ENCODE assay signal across 25 cellular contexts in the genomic region with DNA sequence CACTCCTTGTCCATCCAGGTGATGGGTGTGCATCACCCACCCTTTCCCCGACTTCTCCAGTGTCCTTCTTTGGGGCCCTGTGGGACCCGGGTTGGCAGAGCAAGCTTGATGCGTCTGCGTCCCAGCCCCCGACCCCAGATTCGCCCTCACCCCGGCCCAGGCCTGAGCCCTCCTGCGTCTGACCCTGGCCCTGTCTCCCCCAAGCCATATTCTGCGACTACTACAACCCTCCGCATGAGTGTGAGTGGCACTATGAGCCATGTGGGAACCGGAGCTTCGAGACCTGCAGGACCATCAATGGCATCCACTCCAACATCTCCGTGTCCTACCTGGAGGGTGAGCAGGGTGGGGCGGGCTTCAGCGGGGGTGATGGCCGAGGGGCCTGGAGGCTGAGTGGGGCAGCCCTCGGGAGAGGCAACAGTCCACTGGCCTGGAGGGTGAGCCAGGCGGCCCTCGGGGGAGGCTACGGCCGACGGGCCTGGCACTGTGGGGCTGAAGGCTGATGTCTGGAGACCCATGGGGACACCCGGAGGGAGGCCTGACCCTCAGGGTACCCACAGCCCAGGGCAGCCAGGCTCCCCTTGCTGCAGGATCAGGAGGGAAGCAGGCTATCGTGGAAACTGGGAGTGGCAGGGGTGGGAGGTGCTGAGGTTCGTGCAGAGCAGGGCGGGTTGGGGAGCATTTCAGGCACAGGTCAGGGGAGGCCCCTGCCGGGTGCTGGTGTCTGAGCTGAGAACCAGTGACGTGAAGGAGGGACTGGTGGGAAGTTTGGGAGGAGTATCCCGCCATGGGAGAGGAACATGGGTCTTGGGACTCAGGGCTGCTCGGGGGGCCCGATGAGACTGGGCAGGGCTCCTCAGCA. TPM values are rescaled to one million over a fixed set of nuclear protein-coding genes. Genes with fewer than 3 reads are reported as not detected.
DNase-seq lines count a peak whose midpoint lies in the region; ATAC-seq, FAIRE-seq and TF ChIP-seq lines count a peak whose summit lies in the region.
"Had no signal": no experiment of that assay in that cellular context is flagged by ENCODE, and none has a peak within 500 bp of the region (broad histone marks: within the 10 kb centered on the region; RNA-seq: fewer than 3 reads in every experiment).

No MANE protein-coding gene starts in this region.

- FAIRE-seq in HepG2 (lab: Jason Lieb, UNC): no peak
- FAIRE-seq: A204.1, D721Med, GM18507 had no signal

- H3K23ac ChIP-seq in neuronal stem cell (ENCODE audit: low read depth, low read length, poor library complexity): no peak overlapping the region

- H2AFZ ChIP-seq in HepG2 (ENCODE audit: low read length): no peak overlapping the region
- no peak overlapping the region for H2AFZ ChIP-seq in neuronal stem cell (ENCODE audit: low read length)
- H2AFZ ChIP-seq: GM23248 had no signal

- H3K4me1 ChIP-seq in right lobe of liver: no peaks in the 10 kb centered on the region
- no peaks in the 10 kb centered on the region for H3K4me1 ChIP-seq in HepG2 (ENCODE audit: insufficient read depth, low read length)
- H3K4me1 ChIP-seq in right cardiac atrium (ENCODE audit: control insufficient read depth, insufficient read depth, low read length): no peaks in the 10 kb centered on the region
- peaks cover 0 to 2% of the 10 kb centered on the region in 2 donors for H3K4me1 ChIP-seq in neuronal stem cell (ENCODE audit: control insufficient read depth in 2 of 2, insufficient read depth in 1 of 2, low read depth in 1 of 2, low read length in 2 of 2)
- H3K4me1 ChIP-seq: BLaER1 treated with 17β-estradiol and CSF1 and Interleukin-3, amounts not matched to agents 10 nM and 100 nM had no signal

- peak overlapping the region; percentile 71 for H3K14ac ChIP-seq in neuronal stem cell (ENCODE audit: low read length)

- H3K4me3 ChIP-seq in right lobe of liver (no peak overlapping the region), HepG2 (replicated peaks in 1 of 3; ENCODE audit: insufficient read depth in 1 of 3, low read depth in 2 of 3, low read length in 3 of 3) (no peak overlapping the region), right cardiac atrium (ENCODE audit: low read length) (no peak overlapping the region), neuronal stem cell (ENCODE audit: low read length in 2 of 2) (no peak overlapping the region)
- H3K4me3 ChIP-seq: BLaER1 treated with 17β-estradiol and CSF1 and Interleukin-3, amounts not matched to agents 10 nM and 100 nM; GM23248 had no signal

- no peaks in the 10 kb centered on the region for H4K20me1 ChIP-seq in HepG2 (ENCODE audit: insufficient read depth, low read length)
- H4K20me1 ChIP-seq: BLaER1 treated with 17β-estradiol and CSF1 and Interleukin-3, amounts not matched to agents 10 nM and 100 nM had no signal

- no peak overlapping the region for H3K4me2 ChIP-seq in HepG2 (ENCODE audit: low read depth, low read length)
- H3K4me2 ChIP-seq in neuronal stem cell (ENCODE audit: insufficient read depth, low read length, poor library complexity, severe bottlenecking): no peak overlapping the region
- H3K4me2 ChIP-seq: BLaER1 treated with 17β-estradiol and CSF1 and Interleukin-3, amounts not matched to agents 10 nM and 100 nM had no signal

- POLR2A ChIA-PET in HepG2 (lab: Yijun Ruan, JAX): no interaction called here

- no peak overlapping the region for H4K8ac ChIP-seq in neuronal stem cell (ENCODE audit: low read depth, low read length)

- H2BK12ac ChIP-seq in neuronal stem cell (ENCODE audit: low read length): no peak overlapping the region

- H2AK5ac ChIP-seq in neuronal stem cell (ENCODE audit: low read depth, low read length): peak overlapping the region; percentile 63

- H2BK15ac ChIP-seq in neuronal stem cell (ENCODE audit: low read length): peak overlapping the region; percentile 58

- TF ChIP-seq CTCF in right lobe of liver (IDR thresholded peaks at IDR 0.05) (no peak), HepG2 (CRISPR knock-in tag; IDR thresholded peaks at IDR 0.05) (no peak)

- no peak overlapping the region for H2BK5ac ChIP-seq in neuronal stem cell (ENCODE audit: low read length)

- ATAC-seq in right lobe of liver (no peak), HepG2 (no peak), right cardiac atrium (no peak), GM21619 (IDR thresholded peaks at IDR 0.05; ENCODE audit: unreplicated experiment) (no peak), GM18502 (IDR thresholded peaks at IDR 0.05; ENCODE audit: poor library complexity, unreplicated experiment) (no peak)

- no peak overlapping the region for H3K27ac ChIP-seq in right lobe of liver
- no peak overlapping the region for H3K27ac ChIP-seq in HepG2 (ENCODE audit: extremely low read length, insufficient read depth, low read length)
- H3K27ac ChIP-seq in right cardiac atrium (ENCODE audit: low read length): no peak overlapping the region
- H3K27ac ChIP-seq in neuronal stem cell (replicated peaks; ENCODE audit: low read length): no peak overlapping the region
- H3K27ac ChIP-seq: BLaER1 treated with 17β-estradiol and CSF1 and Interleukin-3, amounts not matched to agents 10 nM and 100 nM; GM23248 had no signal

- no peak for TF ChIP-seq RAD21 in HepG2 (CRISPR knock-in tag; IDR thresholded peaks at IDR 0.05)

- H3K9me3 ChIP-seq in right lobe of liver (no peaks in the 10 kb centered on the region), HepG2 (ENCODE audit: low read length) (no peaks in the 10 kb centered on the region), right cardiac atrium (ENCODE audit: control insufficient read depth, low read length) (no peaks in the 10 kb centered on the region), neuronal stem cell (replicated peaks in 1 of 2; ENCODE audit: control insufficient read depth in 2 of 2, insufficient read depth in 1 of 2, low read depth in 1 of 2, low read length in 2 of 2) (peaks cover 0 to 12% of the 10 kb centered on the region in 2 donors)

- BruUV-seq in HepG2 (replicated peaks; lab: Mats Ljungman, UMichigan): no TSS peak

- no peak overlapping the region for H3K9ac ChIP-seq in HepG2 (ENCODE audit: insufficient read depth, low read depth, low read length)
- no peak overlapping the region for H3K9ac ChIP-seq in neuronal stem cell (ENCODE audit: low read depth, low read length, poor library complexity)
- H3K9ac ChIP-seq: BLaER1 treated with 17β-estradiol and CSF1 and Interleukin-3, amounts not matched to agents 10 nM and 100 nM; GM23248 had no signal

- H3K27me3 ChIP-seq in right lobe of liver: no peaks in the 10 kb centered on the region
- peaks cover 5 to 37% of the 10 kb centered on the region in 2 experiments; a peak in 4 of 5 replicates for H3K27me3 ChIP-seq in HepG2 (ENCODE audit: control insufficient read depth in 1 of 2, insufficient read depth in 2 of 2, low read length in 2 of 2)
- H3K27me3 ChIP-seq in right cardiac atrium (ENCODE audit: control insufficient read depth, insufficient read depth): no peaks in the 10 kb centered on the region
- H3K27me3 ChIP-seq in neuronal stem cell (ENCODE audit: control insufficient read depth in 3 of 3, insufficient read depth in 3 of 3, low read depth in 1 of 3, low read length in 3 of 3): peaks cover 0 to 6% (median 0%) of the 10 kb centered on the region in 3 experiments
- H3K27me3 ChIP-seq: BLaER1 treated with 17β-estradiol and CSF1 and Interleukin-3, amounts not matched to agents 10 nM and 100 nM had no signal

- no peak overlapping the region for H3K4ac ChIP-seq in neuronal stem cell (ENCODE audit: low read length)

- H3K36me3 ChIP-seq in right lobe of liver (no peaks in the 10 kb centered on the region), HepG2 (replicated peaks in 1 of 2; ENCODE audit: control insufficient read depth in 1 of 2, insufficient read depth in 2 of 2, low read length in 2 of 2) (no peaks in the 10 kb centered on the region), neuronal stem cell (replicated peaks in 1 of 2; ENCODE audit: control insufficient read depth in 2 of 2, insufficient read depth in 2 of 2, low read length in 2 of 2) (no peaks in the 10 kb centered on the region)
- H3K36me3 ChIP-seq: BLaER1 treated with 17β-estradiol and CSF1 and Interleukin-3, amounts not matched to agents 10 nM and 100 nM had no signal

- TF ChIP-seq POLR2A in right lobe of liver (IDR thresholded peaks at IDR 0.05) (no peak), HepG2 (IDR thresholded peaks at IDR 0.05; ENCODE audit: insufficient read depth in 1 of 2, low read depth in 2 of 2, low read length in 2 of 2) (no peak)

- peak overlapping the region; percentile 85 for H3K18ac ChIP-seq in neuronal stem cell (ENCODE audit: low read length)

- CTCF ChIA-PET in HepG2 (lab: Yijun Ruan, JAX; ENCODE audit: low intra/inter-chr PET ratio, low total read pairs): no interaction called here

- H3K79me2 ChIP-seq in HepG2 (ENCODE audit: insufficient read depth, low read length): no peaks in the 10 kb centered on the region

- H3K79me1 ChIP-seq in neuronal stem cell (ENCODE audit: low read depth, low read length): peaks cover 2% of the 10 kb centered on the region

- DNase-seq in right lobe of liver (peak in 2 of 3 donors; percentile 12 to 37), HepG2 (ENCODE audit: low spot score) (no peak), right cardiac atrium (peak; percentile 6 to 54 (median 29)), neuronal stem cell (ENCODE audit: low spot score) (no peak), NCI-H82 (lab: John Stamatoyannopoulos, UW) (no peak)
- DNase-seq: CD4-positive, alpha-beta T cell; GM23248; H9; Karpas-422; MV-4-11; NCI-H1105; NCI-H1436 treated with DMSO at 0.1 percent for 48 hours; NCI-H187 treated with DMSO at 0.1 percent for 48 hours; NCI-H446; NCI-H526; RPMI8226; SHP77 treated with DMSO at 0.1 percent for 48 hours had no signal

- no peak overlapping the region for H4K91ac ChIP-seq in neuronal stem cell (ENCODE audit: low read depth, low read length, poor library complexity)

- WGBS in right lobe of liver (ENCODE audit: insufficient coverage, low coverage, low lambda C conversion rate, missing lambda C conversion rate): 74% methylated on average over 15 of the region's 31 CpGs
- 17% methylated on average over 9 of the region's 31 CpGs for WGBS in HepG2 (ENCODE audit: low lambda C conversion rate)
- WGBS in right cardiac atrium: 88% methylated on average over 31 of the region's 31 CpGs
- WGBS in neuronal stem cell (ENCODE audit: extremely low coverage in 2 of 2, insufficient read length in 2 of 2, insufficient replicate concordance in 1 of 2), 2 donors: no CpG with 5 or more reads among the region's 31 CpGs

- H2BK120ac ChIP-seq in neuronal stem cell (ENCODE audit: low read depth, low read length): no peak overlapping the region

- in situ Hi-C loops in HepG2 (cut with HindIII; ENCODE audit: extremely low pct_ligation_motif_present, low pct_unique_long_range_greater_than_20kb): no loop called here

- no peak for TF ChIP-seq EP300 in HepG2 (IDR thresholded peaks at IDR 0.05; ENCODE audit: low read depth in 2 of 2, low read length in 2 of 2)
- TF ChIP-seq EP300 in HepG2 (CRISPR knock-in tag; IDR thresholded peaks at IDR 0.05; ENCODE audit: borderline replicate concordance): no peak

- intact Hi-C loops in right lobe of liver (cut with DNase I): no loop called here
- intact Hi-C loops in HepG2 (cut with micrococcal nuclease; ENCODE audit: unreplicated experiment): no loop called here
- intact Hi-C loops in right cardiac atrium (cut with DNase I): no loop called here

RNA-seq across cellular contexts. Expression of gene MUC2, which starts 15.3 kb away (rescaled TPM):
- total RNA-seq in right lobe of liver: under 1 TPM in 1 of 6 experiments, not detected in 5; 0.04 TPM
- not detected in 2 replicates for total RNA-seq in HepG2 (2016; rRNA removed; fragmentation: Illumina TruSeq; extraction: Trizol)
- not detected in 2 replicates for total RNA-seq in HepG2 (2016; cell fraction: cytosol; rRNA removed; fragmentation: Illumina TruSeq; extraction: Trizol; ENCODE audit: low read depth)
- not detected in 2 replicates for total RNA-seq in HepG2 (2016; cell fraction: insoluble cytoplasmic fraction; rRNA removed; fragmentation: Illumina TruSeq; extraction: Trizol)
- not detected in 2 replicates for total RNA-seq in HepG2 (2016; cell fraction: membrane; rRNA removed; fragmentation: Illumina TruSeq; extraction: Trizol)
- not detected in 2 replicates for total RNA-seq in HepG2 (2016; cell fraction: nucleus; rRNA removed; fragmentation: Illumina TruSeq; extraction: Trizol)
- under 0.01 TPM in 1 of 2 replicates, not detected in the other for polyA plus RNA-seq in HepG2 (2011; rRNA removed)
- not detected in 2 replicates for polyA plus RNA-seq in HepG2 (2011; cell fraction: cytosol; rRNA removed)
- under 0.01 and 0.02 TPM in 2 replicates for polyA plus RNA-seq in HepG2 (2011; cell fraction: nucleus; rRNA removed)
- not detected in 2 replicates for polyA plus RNA-seq in HepG2 (2012)
- not detected in 2 replicates for polyA plus RNA-seq in HepG2 (2016; cell fraction: cytosol; fragmentation: Illumina TruSeq; extraction: Trizol; ENCODE audit: low read depth)
- not detected in 2 replicates for polyA plus RNA-seq in HepG2 (2016; cell fraction: insoluble cytoplasmic fraction; fragmentation: Illumina TruSeq; extraction: Trizol; ENCODE audit: low read depth)
- polyA plus RNA-seq in HepG2 (2016; cell fraction: membrane; fragmentation: Illumina TruSeq; extraction: Trizol; ENCODE audit: low read depth): not detected in 2 replicates
- polyA plus RNA-seq in HepG2 (2016; cell fraction: nucleus; fragmentation: Illumina TruSeq; extraction: Trizol; ENCODE audit: insufficient read depth, low read depth): not detected in 2 replicates
- polyA minus RNA-seq in HepG2 (2011; rRNA and poly(A)+ RNA removed; ENCODE audit: low replicate concordance): 0.22 TPM in 1 of 2 replicates, not detected in the other
- not detected in 2 replicates for polyA minus RNA-seq in HepG2 (2011; cell fraction: cytosol; rRNA and poly(A)+ RNA removed)
- not detected in 2 replicates for polyA minus RNA-seq in HepG2 (2011; cell fraction: nucleus; rRNA and poly(A)+ RNA removed)
- under 1 TPM in 1 of 4 donors, not detected in 3; 0.03 TPM for total RNA-seq in right cardiac atrium
- polyA plus RNA-seq in right cardiac atrium: 0.02 TPM
- polyA plus RNA-seq in neuronal stem cell (2013, experiment 1 of 2): not detected
- under 0.01 TPM for polyA plus RNA-seq in neuronal stem cell (2013, experiment 2 of 2)
- total RNA-seq: CD4-positive, alpha-beta T cell; GM23248; H9; M059J had no signal
- polyA plus RNA-seq: AG04450, GM23248 had no signal

RNA-seq across cellular contexts. Expression of gene MUC6, which starts 53.5 kb away (rescaled TPM):
- total RNA-seq in right lobe of liver (1 to 10 TPM in 2 of 6 experiments, under 1 TPM in 4; 0.31 to 2.1 (median 0.72) TPM), HepG2 (2016; rRNA removed; fragmentation: Illumina TruSeq; extraction: Trizol) (not detected in 2 replicates), right cardiac atrium (not detected)
- total RNA-seq in HepG2 (2016; cell fraction: cytosol; rRNA removed; fragmentation: Illumina TruSeq; extraction: Trizol; ENCODE audit: low read depth): not detected in 2 replicates
- total RNA-seq in HepG2 (2016; cell fraction: insoluble cytoplasmic fraction; rRNA removed; fragmentation: Illumina TruSeq; extraction: Trizol): not detected in 2 replicates
- total RNA-seq in HepG2 (2016; cell fraction: membrane; rRNA removed; fragmentation: Illumina TruSeq; extraction: Trizol): not detected in 2 replicates
- not detected in 2 replicates for total RNA-seq in HepG2 (2016; cell fraction: nucleus; rRNA removed; fragmentation: Illumina TruSeq; extraction: Trizol)
- polyA plus RNA-seq in HepG2 (2011; rRNA removed) (not detected in 2 replicates), right cardiac atrium (0.05 TPM)
- polyA plus RNA-seq in HepG2 (2011; cell fraction: cytosol; rRNA removed): not detected in 2 replicates
- polyA plus RNA-seq in HepG2 (2011; cell fraction: nucleus; rRNA removed): not detected in 2 replicates
- 0.03 and 0.08 TPM in 2 replicates for polyA plus RNA-seq in HepG2 (2012)
- polyA plus RNA-seq in HepG2 (2016; cell fraction: cytosol; fragmentation: Illumina TruSeq; extraction: Trizol; ENCODE audit: low read depth): not detected in 2 replicates
- polyA plus RNA-seq in HepG2 (2016; cell fraction: insoluble cytoplasmic fraction; fragmentation: Illumina TruSeq; extraction: Trizol; ENCODE audit: low read depth): not detected in 2 replicates
- polyA plus RNA-seq in HepG2 (2016; cell fraction: membrane; fragmentation: Illumina TruSeq; extraction: Trizol; ENCODE audit: low read depth): not detected in 2 replicates
- polyA plus RNA-seq in HepG2 (2016; cell fraction: nucleus; fragmentation: Illumina TruSeq; extraction: Trizol; ENCODE audit: insufficient read depth, low read depth): not detected in 2 replicates
- polyA minus RNA-seq in HepG2 (2011; rRNA and poly(A)+ RNA removed; ENCODE audit: low replicate concordance): not detected in 2 replicates
- not detected in 2 replicates for polyA minus RNA-seq in HepG2 (2011; cell fraction: cytosol; rRNA and poly(A)+ RNA removed)
- polyA minus RNA-seq in HepG2 (2011; cell fraction: nucleus; rRNA and poly(A)+ RNA removed): not detected in 2 replicates
- polyA plus RNA-seq in neuronal stem cell (2013, experiment 1 of 2): not detected
- not detected for polyA plus RNA-seq in neuronal stem cell (2013, experiment 2 of 2)
- total RNA-seq: CD4-positive, alpha-beta T cell; GM23248; H9; M059J had no signal
- polyA plus RNA-seq: AG04450, GM23248 had no signal

Comparison
In these comparisons a context has a peak if more than half of its experiments do, and no peak if none do; other contexts are left out.
1. DNase-seq: peak in right lobe of liver (2 of 3) and right cardiac atrium (3 of 3); none in HepG2 (single experiment), neuronal stem cell (single experiment) and NCI-H82 (single experiment).